In genomic region chr11:75768112-75768908, GRCh38 we compare ENCODE assay signal across 8 cellular contexts. TPM values are rescaled to one million over a fixed set of nuclear protein-coding genes. Genes with fewer than 3 reads are reported as not detected.
A peak's percentile ranks its signal among the peaks of the same experiment; 100 is the strongest.
DNase-seq lines count a peak whose midpoint lies in the region; ATAC-seq, FAIRE-seq and TF ChIP-seq lines count a peak whose summit lies in the region.

Gene DGAT2, plus strand, starts transcription at chr11:75768778. Its CDS starts 214 bp downstream, at chr11:75768992.

- H3K36me3 ChIP-seq in heart right ventricle (no peaks in the 10 kb centered on the region), prostate gland (no peaks in the 10 kb centered on the region)

- intact Hi-C loops in heart right ventricle (cut with DNase I) (loop anchor here in 6 of 10 donors (1.0 to 10.0 kb wide), 4 partner anchors 54 to 224 kb away; partner anchors contain the start of gene MOGAT2 (in 2 of the 6)), prostate gland (cut with DNase I) (no loop called here)

- 2% methylated on average over 56 to 66 of the region's 66 CpGs for WGBS in heart right ventricle, 2 donors
- WGBS in prostate gland, result 3% methylated on average over 39 of the region's 66 CpGs

- peak; percentile 37 for TF ChIP-seq POLR2A in prostate gland (IDR thresholded peaks at IDR 0.05)

- H3K4me3 Mint-ChIP-seq in activated naive CD8-positive, alpha-beta T cell treated with anti-CD3 and anti-CD28 coated beads for 36 hours, result peak within 1 kb of the TSS; percentile 71

- TF ChIP-seq CTCF in GM12872 (IDR thresholded peaks at IDR 0.05; ENCODE audit: insufficient read depth, low read depth, low read length) (peak; percentile 39; the same call in 1 of the 3 replicates), heart right ventricle (IDR thresholded peaks at IDR 0.05) (peak in 8 of 9 donors; percentile 11 to 50 (median 32)), prostate gland (IDR thresholded peaks at IDR 0.05) (peak in 2 of 4 experiments; percentile 31 to 33)

- peaks cover 7 to 52% (median 16%) of the 10 kb centered on the region in 9 donors for H3K4me1 ChIP-seq in heart right ventricle
- H3K4me1 ChIP-seq in prostate gland (replicated peaks), result no peaks in the 10 kb centered on the region

- H3K4me1 Mint-ChIP-seq in activated naive CD8-positive, alpha-beta T cell treated with anti-CD3 and anti-CD28 coated beads for 36 hours, result peaks cover 22% of the 10 kb centered on the region

- peak within 1 kb of the TSS in 8 of 10 donors; percentile 23 to 87 (median 58) for H3K27ac ChIP-seq in heart right ventricle
- H3K27ac ChIP-seq in prostate gland, result no peak within 1 kb of the TSS

- H3K27me3 ChIP-seq in heart right ventricle (peaks cover 0 to 30% (median 22%) of the 10 kb centered on the region in 7 donors), prostate gland (replicated peaks; ENCODE audit: insufficient read depth) (no peaks in the 10 kb centered on the region)

- DNase-seq in NCI-H1105 treated with DMSO at 0.1 percent for 48 hours (lab: John Stamatoyannopoulos, UW), result peak; percentile 76
- DNase-seq in SKM-1 treated with dmso at 0.1 percent for 144 hours (lab: John Stamatoyannopoulos, UW; ENCODE audit: unreplicated experiment), result peak; percentile 77
- peak; percentile 78 for DNase-seq in activated naive CD8-positive, alpha-beta T cell treated with anti-CD3 and anti-CD28 coated beads for 36 hours
- DNase-seq in heart right ventricle, result peak; percentile 70 to 79
- DNase-seq in prostate gland (ENCODE audit: low spot score), result peak; percentile 61
- DNase-seq in urothelium cell line (ENCODE audit: low spot score), result peak; percentile 91

- peak within 1 kb of the TSS; percentile 79 for H3K27ac Mint-ChIP-seq in activated naive CD8-positive, alpha-beta T cell treated with anti-CD3 and anti-CD28 coated beads for 36 hours

- no peaks in the 10 kb centered on the region for H3K36me3 Mint-ChIP-seq in activated naive CD8-positive, alpha-beta T cell treated with anti-CD3 and anti-CD28 coated beads for 36 hours

- ATAC-seq in HG02759 (IDR thresholded peaks at IDR 0.05; ENCODE audit: unreplicated experiment), result peak; percentile 78
- peak; percentile 88 to 93 (median 92) for ATAC-seq in heart right ventricle

- H3K9me3 Mint-ChIP-seq in activated naive CD8-positive, alpha-beta T cell treated with anti-CD3 and anti-CD28 coated beads for 36 hours, result no peaks in the 10 kb centered on the region

- peaks cover 19% of the 10 kb centered on the region for H3K27me3 Mint-ChIP-seq in activated naive CD8-positive, alpha-beta T cell treated with anti-CD3 and anti-CD28 coated beads for 36 hours

- peak within 1 kb of the TSS; percentile 33 to 68 (median 55) for H3K4me3 ChIP-seq in heart right ventricle
- H3K4me3 ChIP-seq in prostate gland, result peak within 1 kb of the TSS; percentile 28 to 43

- H3K9me3 ChIP-seq in heart right ventricle, result no peaks in the 10 kb centered on the region
- no peaks in the 10 kb centered on the region for H3K9me3 ChIP-seq in prostate gland

- no peak for FAIRE-seq in urothelium cell line (lab: Jason Lieb, UNC)

RNA-seq across cellular contexts. Expression of gene DGAT2, which starts in this region (rescaled TPM):
- total RNA-seq in activated naive CD8-positive, alpha-beta T cell treated with anti-CD3 and anti-CD28 coated beads for 36 hours, result 1 to 10 TPM; 1.6 to 1.9 TPM
- total RNA-seq in heart right ventricle, result 10 to 100 TPM in 5 of 10 donors, 1 to 10 TPM in 5; 6.2 to 24.4 (median 10.3) TPM
- 10 to 100 TPM in 1 of 2 donors, 1 to 10 TPM in 1; 9.2 to 17.2 TPM for polyA plus RNA-seq in heart right ventricle
- 10 to 100 TPM in 1 of 2 donors, 1 to 10 TPM in 1; 5.6 to 24.6 TPM for total RNA-seq in prostate gland

Comparison
In these comparisons a context has a peak if more than half of its experiments do, and no peak if none do; other contexts are left out.
1. H3K27ac ChIP-seq: peak in heart right ventricle (8 of 10); none in prostate gland (0 of 2).
2. Peak in every context shown above with its lines, with median percentiles within 50 percentile points of each other: DNase-seq.